Comparison of ENCODE assay signal across 8 cellular contexts in genomic region chr6:44096615-44097014, GRCh38. TPM values are rescaled to one million over a fixed set of nuclear protein-coding genes. Genes with fewer than 3 reads are reported as not detected.
DNase-seq lines count a peak whose midpoint lies in the region; ATAC-seq lines count a peak whose summit lies in the region.

No MANE protein-coding gene starts in this region.

- H3K27me3 Mint-ChIP-seq in memory B cell = no peaks in the 10 kb centered on the region

- no peaks in the 10 kb centered on the region for H3K9me3 Mint-ChIP-seq in memory B cell

- H3K4me3 Mint-ChIP-seq in memory B cell = no peak overlapping the region

- peaks cover 10% of the 10 kb centered on the region for H3K36me3 Mint-ChIP-seq in memory B cell

- no peak overlapping the region for H3K27ac Mint-ChIP-seq in memory B cell

- H3K4me1 Mint-ChIP-seq in memory B cell = peaks cover 4% of the 10 kb centered on the region

- ATAC-seq in HG02763 (IDR thresholded peaks at IDR 0.05; ENCODE audit: unreplicated experiment) (peak; percentile 45), memory B cell (ENCODE audit: low read depth) (peak; percentile 98), HG03097 (IDR thresholded peaks at IDR 0.05; ENCODE audit: low FRiP score, unreplicated experiment) (no peak)

- DNase-seq in Daoy (ENCODE audit: low read depth) = peak; percentile 81
- DNase-seq in NCI-H510A (lab: John Stamatoyannopoulos, UW) = peak; percentile 65
- DNase-seq in activated CD4-positive, alpha-beta T cell treated with anti-CD3 and anti-CD28 coated beads, Interleukin-2, amount 50 U/mL, for 4 hours = peak; percentile 73 to 75
- peak; percentile 87 for DNase-seq in dermis blood vessel endothelial cell
- peak; percentile 74 to 75 for DNase-seq in memory B cell (ENCODE audit: low spot score in 2 of 2)
- peak; percentile 52 to 54 for DNase-seq in stimulated activated CD8-positive, alpha-beta memory T cell treated with anti-CD3 and anti-CD28 coated beads, Interleukin-15, amount 100 ng/mL, for 48 hours (ENCODE audit: low read depth in 2 of 2)

RNA-seq across cellular contexts. Expression of gene MRPL14, which starts 30.6 kb away (rescaled TPM):
- 143 and 149 TPM in 2 replicates for total RNA-seq in Daoy (2014; rRNA removed; shearing (Covaris generic))
- total RNA-seq in dermis blood vessel endothelial cell = 48.1 and 75.4 TPM in 2 replicates

RNA-seq across cellular contexts. Expression of gene TMEM63B, which starts 30.7 kb away (rescaled TPM):
- total RNA-seq in Daoy (2014; rRNA removed; shearing (Covaris generic)) = 13.7 and 25.5 TPM in 2 replicates
- 33.0 and 36.3 TPM in 2 replicates for total RNA-seq in dermis blood vessel endothelial cell
